21 cellular contexts compared by ENCODE assay signal in the genomic region with DNA sequence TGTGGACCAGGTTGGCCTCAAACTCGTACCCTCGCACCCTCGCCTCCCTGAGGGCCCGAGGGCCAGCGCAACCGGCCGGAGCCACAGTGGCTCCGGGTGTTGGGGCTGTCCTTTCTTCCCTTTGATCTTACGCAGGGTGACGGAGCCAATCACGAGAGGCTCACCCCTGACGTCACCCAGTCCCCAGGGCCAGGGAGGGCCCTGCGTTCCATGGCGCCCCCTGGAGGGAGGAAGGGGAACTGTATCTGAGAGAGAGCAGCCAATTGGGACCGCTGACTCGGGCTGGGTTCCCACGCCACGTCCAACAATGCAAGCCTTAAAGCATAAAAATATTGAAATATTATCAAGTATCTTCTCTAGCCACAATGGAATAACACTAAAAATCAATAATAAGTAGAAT.
DNase-seq lines count a peak whose midpoint lies in the region; ATAC-seq, FAIRE-seq and TF ChIP-seq lines count a peak whose summit lies in the region.
"Had no signal": no experiment of that assay in that cellular context is flagged by ENCODE, and none has a peak within 500 bp of the region (broad histone marks: within the 10 kb centered on the region; RNA-seq: fewer than 3 reads in every experiment).

No MANE protein-coding gene starts in this region.

- in situ Hi-C loops in HepG2 (cut with HindIII; ENCODE audit: extremely low pct_ligation_motif_present, low pct_unique_long_range_greater_than_20kb): no loop called here

- POLR2A ChIA-PET in HepG2 (lab: Yijun Ruan, JAX): no interaction called here
- POLR2A ChIA-PET in PC-3 (lab: Charles Lee; ENCODE audit: unreplicated experiment): no interaction called here

- H3F3A ChIP-seq in PC-3 (ENCODE audit: low read length, unreplicated experiment): no peaks in the 10 kb centered on the region

- H3K4me3 ChIP-seq in HepG2 (replicated peaks in 1 of 3; ENCODE audit: insufficient read depth in 1 of 3, low read depth in 2 of 3, low read length in 3 of 3) (no peak overlapping the region), right lobe of liver (no peak overlapping the region), PC-3 (ENCODE audit: low read length) (no peak overlapping the region)
- H3K4me3 ChIP-seq: heart left ventricle, mucosa of descending colon, Peyer's patch had no signal

- no peak overlapping the region for H3K27ac ChIP-seq in HepG2 (ENCODE audit: extremely low read length, insufficient read depth, low read length)
- no peak overlapping the region for H3K27ac ChIP-seq in right lobe of liver
- no peak overlapping the region for H3K27ac ChIP-seq in PC-3 (ENCODE audit: low read length)
- H3K27ac ChIP-seq: heart left ventricle, Peyer's patch had no signal

- peaks cover 5% of the 10 kb centered on the region for H3K27me3 Mint-ChIP-seq in endothelial cell (ENCODE audit: unreplicated experiment)
- H3K27me3 Mint-ChIP-seq: activated CD4-positive, alpha-beta memory T cell treated with anti-CD3 and anti-CD28 coated beads for 36 hours; activated naive CD4-positive, alpha-beta T cell treated with anti-CD3 and anti-CD28 coated beads, Interleukin-2, amount 10 ng/mL, durations not matched to agents 7 days and 5 days had no signal

- intact Hi-C loops in HepG2 (cut with micrococcal nuclease; ENCODE audit: unreplicated experiment) (no loop called here), right lobe of liver (cut with DNase I) (no loop called here), PC-3 (cut with micrococcal nuclease) (no loop called here)

- TF ChIP-seq EP300 in HepG2 (IDR thresholded peaks at IDR 0.05; ENCODE audit: low read depth in 2 of 2, low read length in 2 of 2) (no peak), HepG2 (CRISPR knock-in tag; IDR thresholded peaks at IDR 0.05; ENCODE audit: borderline replicate concordance) (no peak)

- no peak overlapping the region for H3K27ac Mint-ChIP-seq in endothelial cell (ENCODE audit: unreplicated experiment)
- no peak overlapping the region for H3K27ac Mint-ChIP-seq in stimulated activated effector memory CD8-positive, alpha-beta T cell treated with anti-CD3 and anti-CD28 coated beads, Interleukin-12 subunit alpha, Interleukin-12 subunit beta, amount 100 ng/mL, for 72 hours
- H3K27ac Mint-ChIP-seq: activated CD4-positive, alpha-beta memory T cell treated with anti-CD3 and anti-CD28 coated beads for 36 hours; activated naive CD4-positive, alpha-beta T cell treated with anti-CD3 and anti-CD28 coated beads, Interleukin-2, amount 10 ng/mL, durations not matched to agents 7 days and 5 days had no signal

- H3K36me3 ChIP-seq in HepG2 (replicated peaks in 1 of 2; ENCODE audit: control insufficient read depth in 1 of 2, insufficient read depth in 2 of 2, low read length in 2 of 2): peaks cover 0 to 4% of the 10 kb centered on the region in 2 experiments; a peak in 2 of 5 replicates
- H3K36me3 ChIP-seq in right lobe of liver: no peaks in the 10 kb centered on the region
- no peaks in the 10 kb centered on the region for H3K36me3 ChIP-seq in PC-3 (ENCODE audit: low read depth, low read length)
- H3K36me3 ChIP-seq: heart left ventricle, Peyer's patch had no signal

- H2AFZ ChIP-seq in HepG2 (ENCODE audit: low read length) (no peak overlapping the region), PC-3 (ENCODE audit: low read length) (no peak overlapping the region)

- 81% methylated on average over 18 of the region's 18 CpGs for WGBS in HepG2 (ENCODE audit: low lambda C conversion rate)
- WGBS in right lobe of liver (ENCODE audit: insufficient coverage, low coverage, low lambda C conversion rate, missing lambda C conversion rate): 81% methylated on average over 14 of the region's 18 CpGs

- H3K4me2 ChIP-seq in HepG2 (ENCODE audit: low read depth, low read length): no peak overlapping the region
- H3K4me2 ChIP-seq in PC-3 (ENCODE audit: low read length): no peak overlapping the region

- TF ChIP-seq CTCF in HepG2 (CRISPR knock-in tag; IDR thresholded peaks at IDR 0.05): peak; percentile 60
- no peak for TF ChIP-seq CTCF in right lobe of liver (IDR thresholded peaks at IDR 0.05)
- TF ChIP-seq CTCF in PC-3 (conservative IDR thresholded peaks at IDR 0.05; ENCODE audit: low read depth, low read length): peak; percentile 37; the same call in 1 of the 2 replicates
- peak; percentile 46 for TF ChIP-seq CTCF in endothelial cell (IDR thresholded peaks at IDR 0.05; ENCODE audit: unreplicated experiment)

- H3K9ac ChIP-seq in HepG2 (ENCODE audit: insufficient read depth, low read depth, low read length) (no peak overlapping the region), PC-3 (ENCODE audit: low read length) (no peak overlapping the region)

- H3K27me3 ChIP-seq in HepG2 (ENCODE audit: control insufficient read depth in 1 of 2, insufficient read depth in 2 of 2, low read length in 2 of 2): no peaks in the 10 kb centered on the region
- H3K27me3 ChIP-seq in right lobe of liver: no peaks in the 10 kb centered on the region
- no peaks in the 10 kb centered on the region for H3K27me3 ChIP-seq in PC-3 (ENCODE audit: low read length)
- H3K27me3 ChIP-seq: heart left ventricle, Peyer's patch had no signal

- H3K4me1 Mint-ChIP-seq in endothelial cell (ENCODE audit: unreplicated experiment): no peaks in the 10 kb centered on the region
- no peaks in the 10 kb centered on the region for H3K4me1 Mint-ChIP-seq in stimulated activated effector memory CD8-positive, alpha-beta T cell treated with anti-CD3 and anti-CD28 coated beads, Interleukin-12 subunit alpha, Interleukin-12 subunit beta, amount 100 ng/mL, for 72 hours
- H3K4me1 Mint-ChIP-seq: activated naive CD4-positive, alpha-beta T cell treated with anti-CD3 and anti-CD28 coated beads, Interleukin-2, amount 10 ng/mL, durations not matched to agents 7 days and 5 days had no signal

- no peaks in the 10 kb centered on the region for H3K9me3 Mint-ChIP-seq in endothelial cell (ENCODE audit: unreplicated experiment)
- H3K9me3 Mint-ChIP-seq in stimulated activated effector memory CD8-positive, alpha-beta T cell treated with anti-CD3 and anti-CD28 coated beads, Interleukin-12 subunit alpha, Interleukin-12 subunit beta, amount 100 ng/mL, for 72 hours: peaks cover 35% of the 10 kb centered on the region

- ATAC-seq in HepG2: no peak
- ATAC-seq in right lobe of liver: no peak
- ATAC-seq in PC-3: no peak
- no peak for ATAC-seq in stimulated activated effector memory CD8-positive, alpha-beta T cell treated with anti-CD3 and anti-CD28 coated beads, Interleukin-12 subunit alpha, Interleukin-12 subunit beta, amount 100 ng/mL, for 72 hours
- ATAC-seq: activated T-cell treated with anti-CD3 and anti-CD28 coated beads, Interleukin-2, amount 50 U/mL, for 4 hours; heart left ventricle; left ventricle myocardium superior; mucosa of descending colon had no signal

- H4K20me1 ChIP-seq in HepG2 (ENCODE audit: insufficient read depth, low read length) (no peaks in the 10 kb centered on the region), PC-3 (ENCODE audit: low read length) (no peaks in the 10 kb centered on the region)

- no peaks in the 10 kb centered on the region for H3K9me2 ChIP-seq in PC-3 (replicated peaks; ENCODE audit: low read length)

- TF ChIP-seq POLR2A in HepG2 (IDR thresholded peaks at IDR 0.05; ENCODE audit: insufficient read depth in 1 of 2, low read depth in 2 of 2, low read length in 2 of 2): no peak
- TF ChIP-seq POLR2A in right lobe of liver (IDR thresholded peaks at IDR 0.05): no peak

- no peaks in the 10 kb centered on the region for H3K79me2 ChIP-seq in HepG2 (ENCODE audit: insufficient read depth, low read length)
- H3K79me2 ChIP-seq in PC-3 (ENCODE audit: low read length): no peaks in the 10 kb centered on the region

- H3K9me3 ChIP-seq in HepG2 (ENCODE audit: low read length): no peaks in the 10 kb centered on the region
- H3K9me3 ChIP-seq in right lobe of liver: no peaks in the 10 kb centered on the region
- H3K9me3 ChIP-seq in PC-3 (ENCODE audit: low read length): no peaks in the 10 kb centered on the region
- H3K9me3 ChIP-seq: mucosa of descending colon, Peyer's patch had no signal

- CTCF ChIA-PET in HepG2 (lab: Yijun Ruan, JAX; ENCODE audit: low intra/inter-chr PET ratio, low total read pairs): no interaction called here
- CTCF ChIA-PET in PC-3 (lab: Charles Lee): no interaction called here

- H3K4me3 Mint-ChIP-seq in endothelial cell (ENCODE audit: unreplicated experiment): no peak overlapping the region
- H3K4me3 Mint-ChIP-seq in stimulated activated effector memory CD8-positive, alpha-beta T cell treated with anti-CD3 and anti-CD28 coated beads, Interleukin-12 subunit alpha, Interleukin-12 subunit beta, amount 100 ng/mL, for 72 hours: no peak overlapping the region
- H3K4me3 Mint-ChIP-seq: activated CD4-positive, alpha-beta memory T cell treated with anti-CD3 and anti-CD28 coated beads for 36 hours; activated naive CD4-positive, alpha-beta T cell treated with anti-CD3 and anti-CD28 coated beads, Interleukin-2, amount 10 ng/mL, durations not matched to agents 7 days and 5 days; activated T-cell treated with anti-CD3 and anti-CD28 coated beads, Interleukin-2, amount 50 U/mL, for 4 hours had no signal

- no peak for FAIRE-seq in HepG2 (lab: Jason Lieb, UNC)
- peak; percentile 53 for FAIRE-seq in urothelium cell line (lab: Jason Lieb, UNC)

- no peaks in the 10 kb centered on the region for H3K36me3 Mint-ChIP-seq in endothelial cell (ENCODE audit: low read depth, unreplicated experiment)
- H3K36me3 Mint-ChIP-seq in stimulated activated effector memory CD8-positive, alpha-beta T cell treated with anti-CD3 and anti-CD28 coated beads, Interleukin-12 subunit alpha, Interleukin-12 subunit beta, amount 100 ng/mL, for 72 hours: no peaks in the 10 kb centered on the region
- H3K36me3 Mint-ChIP-seq: activated CD4-positive, alpha-beta memory T cell treated with anti-CD3 and anti-CD28 coated beads for 36 hours; activated naive CD4-positive, alpha-beta T cell treated with anti-CD3 and anti-CD28 coated beads, Interleukin-2, amount 10 ng/mL, durations not matched to agents 7 days and 5 days had no signal

- DNase-seq in HepG2 (ENCODE audit: low spot score) (no peak), right lobe of liver (no peak), PC-3 (no peak), endothelial cell (ENCODE audit: low spot score) (no peak), urothelium cell line (ENCODE audit: low spot score) (no peak), UCSD-AML1 (lab: John Stamatoyannopoulos, UW; ENCODE audit: unreplicated experiment) (no peak), OCI-M2 (lab: John Stamatoyannopoulos, UW; ENCODE audit: unreplicated experiment) (no peak)
- no peak for DNase-seq in stimulated activated effector memory CD8-positive, alpha-beta T cell treated with anti-CD3 and anti-CD28 coated beads, Interleukin-12 subunit alpha, Interleukin-12 subunit beta, amount 100 ng/mL, for 72 hours (ENCODE audit: low spot score in 2 of 2)
- DNase-seq: activated CD4-positive, alpha-beta memory T cell treated with anti-CD3 and anti-CD28 coated beads for 36 hours; activated naive CD4-positive, alpha-beta T cell treated with anti-CD3 and anti-CD28 coated beads, Interleukin-2, amount 10 ng/mL, durations not matched to agents 7 days and 5 days; activated T-cell treated with anti-CD3 and anti-CD28 coated beads, Interleukin-2, amount 50 U/mL, for 4 hours; aorta; C1 segment of cervical spinal cord; GF-D8; Kasumi-1; left ventricle myocardium superior; mucosa of descending colon; NCI-H2171 treated with DMSO at 0.1 percent for 48 hours; NCI-H69; Peyer's patch had no signal

- BruUV-seq in HepG2 (replicated peaks; lab: Mats Ljungman, UMichigan) (no TSS peak), PC-3 (replicated peaks; lab: Mats Ljungman, UMichigan) (no TSS peak)

- no peak for TF ChIP-seq RAD21 in HepG2 (CRISPR knock-in tag; IDR thresholded peaks at IDR 0.05)

- H3K4me1 ChIP-seq in HepG2 (ENCODE audit: insufficient read depth, low read length) (no peaks in the 10 kb centered on the region), right lobe of liver (no peaks in the 10 kb centered on the region), PC-3 (ENCODE audit: insufficient read depth, low read length) (no peaks in the 10 kb centered on the region)
- H3K4me1 ChIP-seq: heart left ventricle, Peyer's patch had no signal

Comparison
In these comparisons a context has a peak if more than half of its experiments do, and no peak if none do; other contexts are left out.
1. CTCF ChIP-seq: peak in HepG2 (single experiment), PC-3 (single experiment) and endothelial cell (single experiment); none in right lobe of liver (0 of 4).